ENCODE assay signal across 27 cellular contexts in genomic region chr2:38248707-38249106, GRCh38.
"Had no signal": no experiment of that assay in that cellular context is flagged by ENCODE, and none has a peak within 500 bp of the region (broad histone marks: within the 10 kb centered on the region; RNA-seq: fewer than 3 reads in every experiment).

No MANE protein-coding gene starts in this region.

- FAIRE-seq: pancreas, small intestine had no signal

- DNase-seq: naive thymus-derived CD4-positive, alpha-beta T cell; natural killer cell; nephron progenitor cell; nucleus accumbens; pancreas; retina; sigmoid colon; small intestine; stimulated activated CD4-positive, alpha-beta T cell treated with anti-CD3 and anti-CD28 coated beads, Interleukin-15, amount 100 ng/mL, for 24 hours; stimulated activated CD4-positive, alpha-beta T cell treated with anti-CD3 and anti-CD28 coated beads, Interleukin-2, amount 100 ng/mL, for 24 hours; stimulated activated CD4-positive, alpha-beta T cell treated with anti-CD3 and anti-CD28 coated beads, Interleukin-2, amount 100 ng/mL, for 48 hours; stimulated activated CD4-positive, alpha-beta T cell treated with anti-CD3 and anti-CD28 coated beads, Interleukin-4, amount 100 ng/mL, for 24 hours; stimulated activated naive B cell treated with anti-CD40 and anti-IgM and Interleukin-4, amounts not matched to agents 10 μg/mL and 1 μg/mL and 100 μg/mL, for 72 hours; stimulated activated naive CD4-positive, alpha-beta T cell treated with Interleukin-2 at 50 U/mL for 16 hours; stomach; thyroid gland; trophoblast cell; upper lobe of left lung; uterus had no signal

- ATAC-seq: naive thymus-derived CD4-positive, alpha-beta T cell; natural killer cell; pancreas; stimulated activated effector memory CD8-positive, alpha-beta T cell treated with anti-CD3 and anti-CD28 coated beads, Interleukin-12 subunit alpha, Interleukin-12 subunit beta, amount 100 ng/mL, for 72 hours; stimulated activated naive B cell treated with anti-CD40 and anti-IgM and Interleukin-4, amounts not matched to agents 10 μg/mL and 1 μg/mL and 100 μg/mL, for 72 hours had no signal

- H3K27ac ChIP-seq: neutrophil, pancreas, prostate gland, right atrium auricular region, sigmoid colon, stomach, thoracic aorta, thyroid gland, upper lobe of left lung, uterus had no signal

- H3K27me3 Mint-ChIP-seq: naive thymus-derived CD4-positive, alpha-beta T cell; stimulated activated naive CD8-positive, alpha-beta T cell treated with anti-CD3 and anti-CD28 coated beads, Interleukin-15, Interleukin-2, amounts not matched to agents 100 ng/mL and 50 ng/mL, for 24 hours had no signal

- H3K4me3 ChIP-seq: pancreas, prostate gland, right atrium auricular region, sigmoid colon, stomach, thoracic aorta, thyroid gland, tibial nerve, upper lobe of left lung, uterus had no signal

- H3K36me3 Mint-ChIP-seq: naive thymus-derived CD4-positive, alpha-beta T cell; natural killer cell; stimulated activated effector memory CD8-positive, alpha-beta T cell treated with anti-CD3 and anti-CD28 coated beads, Interleukin-12 subunit alpha, Interleukin-12 subunit beta, amount 100 ng/mL, for 72 hours; stimulated activated naive B cell treated with anti-CD40 and anti-IgM and Interleukin-4, amounts not matched to agents 10 μg/mL and 1 μg/mL and 100 μg/mL, for 72 hours had no signal

- H3K9me3 Mint-ChIP-seq: naive thymus-derived CD4-positive, alpha-beta T cell; natural killer cell; nephron progenitor cell; stimulated activated effector memory CD8-positive, alpha-beta T cell treated with anti-CD3 and anti-CD28 coated beads, Interleukin-12 subunit alpha, Interleukin-12 subunit beta, amount 100 ng/mL, for 72 hours; stimulated activated naive B cell treated with anti-CD40 and anti-IgM and Interleukin-4, amounts not matched to agents 10 μg/mL and 1 μg/mL and 100 μg/mL, for 72 hours; stimulated activated naive CD8-positive, alpha-beta T cell treated with anti-CD3 and anti-CD28 coated beads, Interleukin-15, Interleukin-2, amounts not matched to agents 100 ng/mL and 50 ng/mL, for 24 hours had no signal

- H3K27me3 ChIP-seq: pancreas, right atrium auricular region, sigmoid colon, stomach, thyroid gland, tibial nerve, upper lobe of left lung, uterus had no signal

- H3K27ac Mint-ChIP-seq: naive thymus-derived CD4-positive, alpha-beta T cell; natural killer cell; nephron progenitor cell; stimulated activated effector memory CD8-positive, alpha-beta T cell treated with anti-CD3 and anti-CD28 coated beads, Interleukin-12 subunit alpha, Interleukin-12 subunit beta, amount 100 ng/mL, for 72 hours; stimulated activated naive B cell treated with anti-CD40 and anti-IgM and Interleukin-4, amounts not matched to agents 10 μg/mL and 1 μg/mL and 100 μg/mL, for 72 hours; stimulated activated naive CD8-positive, alpha-beta T cell treated with anti-CD3 and anti-CD28 coated beads, Interleukin-15, Interleukin-2, amounts not matched to agents 100 ng/mL and 50 ng/mL, for 24 hours had no signal

- H3K4me3 Mint-ChIP-seq: naive thymus-derived CD4-positive, alpha-beta T cell; natural killer cell; nephron progenitor cell; neural crest cell; stimulated activated effector memory CD8-positive, alpha-beta T cell treated with anti-CD3 and anti-CD28 coated beads, Interleukin-12 subunit alpha, Interleukin-12 subunit beta, amount 100 ng/mL, for 72 hours; stimulated activated naive B cell treated with anti-CD40 and anti-IgM and Interleukin-4, amounts not matched to agents 10 μg/mL and 1 μg/mL and 100 μg/mL, for 72 hours; stimulated activated naive CD8-positive, alpha-beta T cell treated with anti-CD3 and anti-CD28 coated beads, Interleukin-15, Interleukin-2, amounts not matched to agents 100 ng/mL and 50 ng/mL, for 24 hours had no signal

- H3K36me3 ChIP-seq: neutrophil, pancreas, prostate gland, right atrium auricular region, sigmoid colon, stomach, thoracic aorta, thyroid gland, tibial nerve, upper lobe of left lung, uterus had no signal

- H3K4me1 Mint-ChIP-seq: naive thymus-derived CD4-positive, alpha-beta T cell; natural killer cell; stimulated activated effector memory CD8-positive, alpha-beta T cell treated with anti-CD3 and anti-CD28 coated beads, Interleukin-12 subunit alpha, Interleukin-12 subunit beta, amount 100 ng/mL, for 72 hours; stimulated activated naive B cell treated with anti-CD40 and anti-IgM and Interleukin-4, amounts not matched to agents 10 μg/mL and 1 μg/mL and 100 μg/mL, for 72 hours had no signal

- H3K4me1 ChIP-seq: pancreas, prostate gland, right atrium auricular region, sigmoid colon, stomach, upper lobe of left lung, uterus had no signal

- H3K9me3 ChIP-seq: neutrophil, pancreas, prostate gland, right atrium auricular region, sigmoid colon, stomach, thoracic aorta, thyroid gland, tibial nerve, upper lobe of left lung, uterus had no signal
